Comparison of ENCODE assay signal across 1 cellular context in the genomic region with DNA sequence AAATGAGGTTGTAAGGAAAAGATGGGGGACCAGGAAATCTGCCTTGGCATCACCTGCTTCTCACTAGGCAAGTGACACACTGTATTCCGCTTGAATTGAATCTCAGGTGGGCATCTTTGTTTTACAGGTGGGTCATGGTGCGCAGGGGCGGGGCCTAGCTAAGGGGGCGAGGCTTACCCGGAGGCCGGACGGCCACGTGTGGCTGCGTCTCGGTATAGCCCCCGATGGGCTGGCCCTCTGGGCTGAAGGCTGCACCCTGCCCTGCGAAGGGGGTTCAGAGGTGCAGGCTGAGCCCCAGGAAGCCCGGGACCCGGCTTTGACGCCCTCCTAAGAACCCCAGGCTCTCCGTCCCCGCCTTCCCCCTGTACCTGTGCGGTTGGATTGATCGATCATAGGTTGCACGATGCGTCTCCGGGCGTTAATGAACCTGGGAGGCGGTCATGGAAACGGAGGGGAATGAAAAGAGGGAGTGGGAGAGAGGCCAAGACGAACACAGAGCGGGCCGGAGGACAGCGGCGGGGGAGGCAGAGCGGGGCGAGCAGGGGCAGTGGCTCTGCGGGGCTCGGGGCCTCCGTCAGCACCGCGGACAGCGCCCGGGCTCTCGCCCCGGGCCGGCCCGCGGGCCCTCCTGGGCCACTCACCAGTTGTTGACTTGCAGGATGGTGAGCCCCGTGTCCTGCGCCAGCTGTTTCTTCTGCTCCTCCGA.
TF ChIP-seq lines count a peak whose summit lies in the region.

No MANE protein-coding gene starts in this region.

TF ChIP-seq in WTC11, 78 proteins besides CTCF, POLR2A, EP300 and RAD21 (continued from another document):
- TF ChIP-seq E2F5 (CRISPR knock-in tag; IDR thresholded peaks at IDR 0.05): peak; percentile 58; the same call in 1 of the 2 replicates
- no peak for TF ChIP-seq HMGXB4 (CRISPR knock-in tag; IDR thresholded peaks at IDR 0.05)
- no peak for TF ChIP-seq ERG (CRISPR knock-in tag; IDR thresholded peaks at IDR 0.05)
- no peak for TF ChIP-seq IRF2 (CRISPR knock-in tag; IDR thresholded peaks at IDR 0.05; ENCODE audit: borderline replicate concordance, low read depth)
- TF ChIP-seq NR3C1 (CRISPR knock-in tag; conservative IDR thresholded peaks at IDR 0.05; ENCODE audit: low read depth): peak; percentile 74; the same call in 1 of the 2 replicates
- TF ChIP-seq ETV6 (CRISPR knock-in tag; IDR thresholded peaks at IDR 0.05): peak; percentile 71
- TF ChIP-seq SMAD4 (CRISPR knock-in tag; IDR thresholded peaks at IDR 0.05): peak; percentile 51; the same call in 1 of the 2 replicates
- TF ChIP-seq MXD4 (CRISPR knock-in tag; IDR thresholded peaks at IDR 0.05; ENCODE audit: borderline replicate concordance): no peak
- peak; percentile 90 for TF ChIP-seq ZNF232 (CRISPR knock-in tag; IDR thresholded peaks at IDR 0.05)
- TF ChIP-seq ZNF138 (CRISPR knock-in tag; conservative IDR thresholded peaks at IDR 0.05): peak; percentile 84; the same call in 1 of the 2 replicates
- peak; percentile 64; the same call in 1 of the 2 replicates for TF ChIP-seq TEAD4 (CRISPR knock-in tag; IDR thresholded peaks at IDR 0.05)
- TF ChIP-seq RELA (CRISPR knock-in tag; IDR thresholded peaks at IDR 0.05; ENCODE audit: borderline replicate concordance): peak; percentile 92; the same call in 1 of the 2 replicates
- TF ChIP-seq TEAD1 (CRISPR knock-in tag; IDR thresholded peaks at IDR 0.05): peak; percentile 86; the same call in 1 of the 2 replicates
- TF ChIP-seq PREB (CRISPR knock-in tag; IDR thresholded peaks at IDR 0.05; ENCODE audit: borderline replicate concordance): 0 out of 2 replicates have a peak, but pooled peaks have one; percentile 48
- 0 out of 2 replicates have a peak, but pooled peaks have one; percentile 54 for TF ChIP-seq SP1 (CRISPR knock-in tag; conservative IDR thresholded peaks at IDR 0.05)
- TF ChIP-seq CBFB (CRISPR knock-in tag; IDR thresholded peaks at IDR 0.05; ENCODE audit: low read depth): 0 out of 2 replicates have a peak, but pooled peaks have one; percentile 32
- TF ChIP-seq GTF2I (CRISPR knock-in tag; conservative IDR thresholded peaks at IDR 0.05): no peak
- TF ChIP-seq, protein P1, sequence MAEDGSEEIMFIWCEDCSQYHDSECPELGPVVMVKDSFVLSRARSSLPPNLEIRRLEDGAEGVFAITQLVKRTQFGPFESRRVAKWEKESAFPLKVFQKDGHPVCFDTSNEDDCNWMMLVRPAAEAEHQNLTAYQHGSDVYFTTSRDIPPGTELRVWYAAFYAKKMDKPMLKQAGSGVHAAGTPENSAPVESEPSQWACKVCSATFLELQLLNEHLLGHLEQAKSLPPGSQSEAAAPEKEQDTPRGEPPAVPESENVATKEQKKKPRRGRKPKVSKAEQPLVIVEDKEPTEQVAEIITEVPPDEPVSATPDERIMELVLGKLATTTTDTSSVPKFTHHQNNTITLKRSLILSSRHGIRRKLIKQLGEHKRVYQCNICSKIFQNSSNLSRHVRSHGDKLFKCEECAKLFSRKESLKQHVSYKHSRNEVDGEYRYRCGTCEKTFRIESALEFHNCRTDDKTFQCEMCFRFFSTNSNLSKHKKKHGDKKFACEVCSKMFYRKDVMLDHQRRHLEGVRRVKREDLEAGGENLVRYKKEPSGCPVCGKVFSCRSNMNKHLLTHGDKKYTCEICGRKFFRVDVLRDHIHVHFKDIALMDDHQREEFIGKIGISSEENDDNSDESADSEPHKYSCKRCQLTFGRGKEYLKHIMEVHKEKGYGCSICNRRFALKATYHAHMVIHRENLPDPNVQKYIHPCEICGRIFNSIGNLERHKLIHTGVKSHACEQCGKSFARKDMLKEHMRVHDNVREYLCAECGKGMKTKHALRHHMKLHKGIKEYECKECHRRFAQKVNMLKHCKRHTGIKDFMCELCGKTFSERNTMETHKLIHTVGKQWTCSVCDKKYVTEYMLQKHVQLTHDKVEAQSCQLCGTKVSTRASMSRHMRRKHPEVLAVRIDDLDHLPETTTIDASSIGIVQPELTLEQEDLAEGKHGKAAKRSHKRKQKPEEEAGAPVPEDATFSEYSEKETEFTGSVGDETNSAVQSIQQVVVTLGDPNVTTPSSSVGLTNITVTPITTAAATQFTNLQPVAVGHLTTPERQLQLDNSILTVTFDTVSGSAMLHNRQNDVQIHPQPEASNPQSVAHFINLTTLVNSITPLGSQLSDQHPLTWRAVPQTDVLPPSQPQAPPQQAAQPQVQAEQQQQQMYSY (CRISPR knock-in tag; IDR thresholded peaks at IDR 0.05): no peak
- TF ChIP-seq KAT7 (CRISPR knock-in tag; IDR thresholded peaks at IDR 0.05; ENCODE audit: borderline replicate concordance): 0 out of 2 replicates have a peak, but pooled peaks have one; percentile 75
- TF ChIP-seq, protein P2, sequence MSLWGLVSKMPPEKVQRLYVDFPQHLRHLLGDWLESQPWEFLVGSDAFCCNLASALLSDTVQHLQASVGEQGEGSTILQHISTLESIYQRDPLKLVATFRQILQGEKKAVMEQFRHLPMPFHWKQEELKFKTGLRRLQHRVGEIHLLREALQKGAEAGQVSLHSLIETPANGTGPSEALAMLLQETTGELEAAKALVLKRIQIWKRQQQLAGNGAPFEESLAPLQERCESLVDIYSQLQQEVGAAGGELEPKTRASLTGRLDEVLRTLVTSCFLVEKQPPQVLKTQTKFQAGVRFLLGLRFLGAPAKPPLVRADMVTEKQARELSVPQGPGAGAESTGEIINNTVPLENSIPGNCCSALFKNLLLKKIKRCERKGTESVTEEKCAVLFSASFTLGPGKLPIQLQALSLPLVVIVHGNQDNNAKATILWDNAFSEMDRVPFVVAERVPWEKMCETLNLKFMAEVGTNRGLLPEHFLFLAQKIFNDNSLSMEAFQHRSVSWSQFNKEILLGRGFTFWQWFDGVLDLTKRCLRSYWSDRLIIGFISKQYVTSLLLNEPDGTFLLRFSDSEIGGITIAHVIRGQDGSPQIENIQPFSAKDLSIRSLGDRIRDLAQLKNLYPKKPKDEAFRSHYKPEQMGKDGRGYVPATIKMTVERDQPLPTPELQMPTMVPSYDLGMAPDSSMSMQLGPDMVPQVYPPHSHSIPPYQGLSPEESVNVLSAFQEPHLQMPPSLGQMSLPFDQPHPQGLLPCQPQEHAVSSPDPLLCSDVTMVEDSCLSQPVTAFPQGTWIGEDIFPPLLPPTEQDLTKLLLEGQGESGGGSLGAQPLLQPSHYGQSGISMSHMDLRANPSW (CRISPR knock-in tag; conservative IDR thresholded peaks at IDR 0.05; ENCODE audit: low read depth): 0 out of 2 replicates have a peak, but pooled peaks have one; percentile 32
- TF ChIP-seq ZNF219 (CRISPR knock-in tag; IDR thresholded peaks at IDR 0.05; ENCODE audit: borderline replicate concordance): peak; percentile 73; the same call in 1 of the 2 replicates
- TF ChIP-seq TP53 (CRISPR knock-in tag; IDR thresholded peaks at IDR 0.05): peak; percentile 92
- peak; percentile 95 for TF ChIP-seq JUN (CRISPR knock-in tag; IDR thresholded peaks at IDR 0.05)
- TF ChIP-seq, protein P3, sequence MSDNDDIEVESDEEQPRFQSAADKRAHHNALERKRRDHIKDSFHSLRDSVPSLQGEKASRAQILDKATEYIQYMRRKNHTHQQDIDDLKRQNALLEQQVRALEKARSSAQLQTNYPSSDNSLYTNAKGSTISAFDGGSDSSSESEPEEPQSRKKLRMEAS (CRISPR knock-in tag; IDR thresholded peaks at IDR 0.05): peak; percentile 77
- TF ChIP-seq, protein P4, sequence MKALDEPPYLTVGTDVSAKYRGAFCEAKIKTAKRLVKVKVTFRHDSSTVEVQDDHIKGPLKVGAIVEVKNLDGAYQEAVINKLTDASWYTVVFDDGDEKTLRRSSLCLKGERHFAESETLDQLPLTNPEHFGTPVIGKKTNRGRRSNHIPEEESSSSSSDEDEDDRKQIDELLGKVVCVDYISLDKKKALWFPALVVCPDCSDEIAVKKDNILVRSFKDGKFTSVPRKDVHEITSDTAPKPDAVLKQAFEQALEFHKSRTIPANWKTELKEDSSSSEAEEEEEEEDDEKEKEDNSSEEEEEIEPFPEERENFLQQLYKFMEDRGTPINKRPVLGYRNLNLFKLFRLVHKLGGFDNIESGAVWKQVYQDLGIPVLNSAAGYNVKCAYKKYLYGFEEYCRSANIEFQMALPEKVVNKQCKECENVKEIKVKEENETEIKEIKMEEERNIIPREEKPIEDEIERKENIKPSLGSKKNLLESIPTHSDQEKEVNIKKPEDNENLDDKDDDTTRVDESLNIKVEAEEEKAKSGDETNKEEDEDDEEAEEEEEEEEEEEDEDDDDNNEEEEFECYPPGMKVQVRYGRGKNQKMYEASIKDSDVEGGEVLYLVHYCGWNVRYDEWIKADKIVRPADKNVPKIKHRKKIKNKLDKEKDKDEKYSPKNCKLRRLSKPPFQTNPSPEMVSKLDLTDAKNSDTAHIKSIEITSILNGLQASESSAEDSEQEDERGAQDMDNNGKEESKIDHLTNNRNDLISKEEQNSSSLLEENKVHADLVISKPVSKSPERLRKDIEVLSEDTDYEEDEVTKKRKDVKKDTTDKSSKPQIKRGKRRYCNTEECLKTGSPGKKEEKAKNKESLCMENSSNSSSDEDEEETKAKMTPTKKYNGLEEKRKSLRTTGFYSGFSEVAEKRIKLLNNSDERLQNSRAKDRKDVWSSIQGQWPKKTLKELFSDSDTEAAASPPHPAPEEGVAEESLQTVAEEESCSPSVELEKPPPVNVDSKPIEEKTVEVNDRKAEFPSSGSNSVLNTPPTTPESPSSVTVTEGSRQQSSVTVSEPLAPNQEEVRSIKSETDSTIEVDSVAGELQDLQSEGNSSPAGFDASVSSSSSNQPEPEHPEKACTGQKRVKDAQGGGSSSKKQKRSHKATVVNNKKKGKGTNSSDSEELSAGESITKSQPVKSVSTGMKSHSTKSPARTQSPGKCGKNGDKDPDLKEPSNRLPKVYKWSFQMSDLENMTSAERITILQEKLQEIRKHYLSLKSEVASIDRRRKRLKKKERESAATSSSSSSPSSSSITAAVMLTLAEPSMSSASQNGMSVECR (CRISPR knock-in tag; IDR thresholded peaks at IDR 0.05; ENCODE audit: borderline replicate concordance): peak; percentile 95; the same call in 1 of the 2 replicates
- TF ChIP-seq SMAD3 (CRISPR knock-in tag; IDR thresholded peaks at IDR 0.05; ENCODE audit: borderline replicate concordance): peak; percentile 84; the same call in 1 of the 2 replicates
- TF ChIP-seq, protein P5, sequence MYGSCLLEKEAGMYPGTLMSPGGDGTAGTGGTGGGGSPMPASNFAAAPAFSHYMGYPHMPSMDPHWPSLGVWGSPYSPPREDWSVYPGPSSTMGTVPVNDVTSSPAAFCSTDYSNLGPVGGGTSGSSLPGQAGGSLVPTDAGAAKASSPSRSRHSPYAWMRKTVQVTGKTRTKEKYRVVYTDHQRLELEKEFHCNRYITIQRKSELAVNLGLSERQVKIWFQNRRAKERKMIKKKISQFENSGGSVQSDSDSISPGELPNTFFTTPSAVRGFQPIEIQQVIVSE (CRISPR knock-in tag; IDR thresholded peaks at IDR 0.05; ENCODE audit: borderline replicate concordance): no peak
- TF ChIP-seq FOXP1 (CRISPR knock-in tag; IDR thresholded peaks at IDR 0.05; ENCODE audit: borderline replicate concordance): peak; percentile 90
